In the genomic region with DNA sequence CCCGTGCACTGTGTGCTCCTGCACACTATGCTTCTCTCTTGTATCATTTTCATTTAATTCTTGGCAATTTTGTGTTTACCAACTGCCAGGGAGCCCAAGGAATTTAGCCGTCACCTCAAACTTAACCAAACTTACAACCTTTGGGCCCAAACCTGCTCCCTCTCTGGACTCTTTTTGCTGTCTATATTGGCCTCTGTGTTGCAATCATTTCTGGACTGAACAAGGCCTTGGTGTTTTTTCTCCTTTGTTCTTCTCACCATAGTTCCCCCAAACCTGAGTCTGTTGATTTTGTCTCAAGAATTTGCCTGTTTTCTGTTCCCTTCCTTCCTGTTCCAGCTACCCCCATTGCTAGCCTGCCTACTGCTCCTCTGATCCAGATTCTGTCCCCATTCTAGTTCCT, we compare ENCODE assay signal across 1 cellular context.
TF ChIP-seq lines count a peak whose summit lies in the region.

No MANE protein-coding gene starts in this region.

TF ChIP-seq in HepG2, 621 proteins besides CTCF, POLR2A, EP300 and RAD21 (continued from another document):
- TF ChIP-seq, protein P1, sequence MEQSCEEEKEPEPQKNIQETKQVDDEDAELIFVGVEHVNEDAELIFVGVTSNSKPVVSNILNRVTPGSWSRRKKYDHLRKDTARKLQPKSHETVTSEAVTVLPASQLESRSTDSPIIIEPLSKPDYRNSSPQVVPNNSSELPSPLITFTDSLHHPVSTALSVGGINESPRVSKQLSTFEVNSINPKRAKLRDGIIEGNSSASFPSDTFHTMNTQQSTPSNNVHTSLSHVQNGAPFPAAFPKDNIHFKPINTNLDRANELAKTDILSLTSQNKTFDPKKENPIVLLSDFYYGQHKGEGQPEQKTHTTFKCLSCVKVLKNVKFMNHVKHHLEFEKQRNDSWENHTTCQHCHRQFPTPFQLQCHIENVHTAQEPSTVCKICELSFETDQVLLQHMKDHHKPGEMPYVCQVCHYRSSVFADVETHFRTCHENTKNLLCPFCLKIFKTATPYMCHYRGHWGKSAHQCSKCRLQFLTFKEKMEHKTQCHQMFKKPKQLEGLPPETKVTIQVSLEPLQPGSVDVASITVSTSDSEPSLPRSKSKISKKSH (CRISPR knock-in tag; IDR thresholded peaks at IDR 0.05; ENCODE audit: borderline replicate concordance): no peak
- no peak for TF ChIP-seq ZNF44 (CRISPR knock-in tag; IDR thresholded peaks at IDR 0.05)
- no peak for TF ChIP-seq CENPX (CRISPR knock-in tag; IDR thresholded peaks at IDR 0.05)
- no peak for TF ChIP-seq ZNF646 (CRISPR knock-in tag; IDR thresholded peaks at IDR 0.05)
TF ChIP-seq in HepG2: peak in this region for 56.
